In the genomic region with DNA sequence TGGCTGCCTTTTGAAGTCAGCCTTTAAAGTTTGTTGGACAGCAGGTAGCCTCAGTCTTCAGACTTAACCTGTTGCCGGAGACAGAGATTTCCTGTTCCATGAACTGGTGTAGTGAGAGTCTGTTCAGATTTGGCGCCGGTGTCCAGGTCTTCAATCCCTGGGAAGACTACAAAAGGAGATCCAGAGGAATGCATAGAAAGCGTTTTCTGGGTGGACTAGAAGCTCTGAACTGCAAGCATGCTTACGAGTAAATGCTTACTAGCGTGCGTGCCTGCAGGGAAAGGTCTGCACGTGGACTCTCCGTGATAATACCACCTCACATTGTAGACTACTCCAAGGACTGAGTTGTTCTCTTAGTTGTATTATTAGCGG, we compare ENCODE assay signal across 8 cellular contexts. TPM values are rescaled to one million over a fixed set of nuclear protein-coding genes. Genes with fewer than 3 reads are reported as not detected.
DNase-seq lines count a peak whose midpoint lies in the region; ATAC-seq and TF ChIP-seq lines count a peak whose summit lies in the region.

No MANE protein-coding gene starts in this region.

- H3K9me3 ChIP-seq in lung (ENCODE audit: control insufficient read depth in 2 of 2, insufficient read depth in 1 of 2, low read length in 1 of 2) (no peaks in the 10 kb centered on the region), aorta (ENCODE audit: control insufficient read depth, low read length) (no peaks in the 10 kb centered on the region)

- peaks cover 20% of the 10 kb centered on the region in 2 donors for H3K4me1 ChIP-seq in lung (ENCODE audit: control insufficient read depth in 2 of 2, insufficient read depth in 2 of 2, low read length in 2 of 2)
- H3K4me1 ChIP-seq in aorta (ENCODE audit: control insufficient read depth in 1 of 2, insufficient read depth in 2 of 2, low read length in 2 of 2): peaks cover 0 to 14% of the 10 kb centered on the region in 2 donors

- H3K9me3 Mint-ChIP-seq in brain: no peaks in the 10 kb centered on the region

- ATAC-seq in lung (ENCODE audit: insufficient read depth, low FRiP score): no peak
- no peak for ATAC-seq in aorta (ENCODE audit: low FRiP score)

- TF ChIP-seq CTCF in LNCaP clone FGC (IDR thresholded peaks at IDR 0.05; ENCODE audit: control insufficient read depth, extremely low read depth, insufficient read depth) (no peak), brain (conservative IDR thresholded peaks at IDR 0.05) (no peak), lung (IDR thresholded peaks at IDR 0.05; ENCODE audit: control extremely low read depth, extremely low read depth) (no peak)

- peaks cover 8% of the 10 kb centered on the region for H3K36me3 Mint-ChIP-seq in brain

- 6% methylated on average over 10 of the region's 10 CpGs for WGBS in lung, 2 donors
- WGBS in aorta, 2 donors: 1 to 2% methylated on average over 10 of the region's 10 CpGs

- DNase-seq in DMS 273 treated with DMSO at 0.1 percent for 48 hours (lab: John Stamatoyannopoulos, UW) (peak; percentile 4), LNCaP clone FGC (ENCODE audit: low read depth) (peak; percentile 7), lung (ENCODE audit: low spot score) (no peak), aorta (no peak), NCI-H524 (lab: John Stamatoyannopoulos, UW) (no peak), SW 1271 (lab: John Stamatoyannopoulos, UW) (no peak), GDM1 (lab: John Stamatoyannopoulos, UW) (no peak)

- H3K4me3 ChIP-seq in LNCaP clone FGC (ENCODE audit: low read depth, low read length) (peak overlapping the region; percentile 71), lung (peak overlapping the region; percentile 99), aorta (ENCODE audit: low read length in 2 of 2) (peak overlapping the region; percentile 97 to 99)

- peaks cover 55% of the 10 kb centered on the region for H3K4me1 Mint-ChIP-seq in brain

- peak overlapping the region; percentile 82 to 94 (median 92) for H3K27ac Mint-ChIP-seq in brain

- no peaks in the 10 kb centered on the region for H3K27me3 ChIP-seq in lung (ENCODE audit: control insufficient read depth, insufficient read depth)
- no peaks in the 10 kb centered on the region for H3K27me3 ChIP-seq in aorta (ENCODE audit: control insufficient read depth in 1 of 2, insufficient read depth in 2 of 2, low read length in 1 of 2)

- intact Hi-C loops in aorta (cut with DNase I): no loop called here

- H3K36me3 ChIP-seq in lung (ENCODE audit: control insufficient read depth in 2 of 2, insufficient read depth in 2 of 2, low read length in 2 of 2): peaks cover 0 to 3% of the 10 kb centered on the region in 2 donors
- no peaks in the 10 kb centered on the region for H3K36me3 ChIP-seq in aorta (ENCODE audit: control insufficient read depth in 1 of 2, insufficient read depth in 2 of 2, low read length in 1 of 2)

- peak overlapping the region; percentile 90 to 97 (median 93) for H3K4me3 Mint-ChIP-seq in brain

- H3K27ac ChIP-seq in lung (ENCODE audit: low read depth in 1 of 2, low read length in 1 of 2) (peak overlapping the region; percentile 87 to 90), aorta (ENCODE audit: low read depth in 1 of 2, low read length in 2 of 2) (peak overlapping the region in 1 of 2 donors; percentile 29)

- H3K27me3 Mint-ChIP-seq in brain: peaks cover 11% of the 10 kb centered on the region

RNA-seq across cellular contexts. Expression of gene GLRX3, which starts 0.9 kb away (rescaled TPM):
- 69.7 TPM for polyA plus RNA-seq in brain (ENCODE audit: insufficient read depth, low read depth, low replicate concordance)
- total RNA-seq in lung: 10 to 100 TPM; 37.6 to 71.1 TPM
- polyA plus RNA-seq in lung: 10 to 100 TPM; 51.2 to 63.8 TPM
- total RNA-seq in aorta: 10 to 100 TPM; 47.1 to 50.0 TPM
- 10 to 100 TPM; 58.2 to 95.3 TPM for polyA plus RNA-seq in aorta

RNA-seq across cellular contexts. Expression of gene C10orf143, which starts 26.4 kb away (rescaled TPM):
- polyA plus RNA-seq in brain (ENCODE audit: insufficient read depth, low read depth, low replicate concordance) (5.4 TPM), lung (1 to 10 TPM; 3.2 to 9.0 TPM), aorta (1 to 10 TPM; 6.9 to 7.5 TPM)
- total RNA-seq in lung (1 to 10 TPM; 3.0 to 6.4 TPM), aorta (1 to 10 TPM; 1.9 to 3.2 TPM)

Comparison
In these comparisons a context has a peak if more than half of its experiments do, and no peak if none do; other contexts are left out.
1. DNase-seq: peak in DMS 273 treated with DMSO at 0.1 percent for 48 hours (single experiment) and LNCaP clone FGC (single experiment); none in lung (single experiment), aorta (0 of 2), NCI-H524 (0 of 2), SW 1271 (0 of 2) and GDM1 (single experiment).
2. Peak in every context shown above with its lines, with median percentiles within 50 percentile points of each other: H3K4me3 ChIP-seq.